Comparison of ENCODE assay signal across 18 cellular contexts in genomic region chr11:36738292-36738861, GRCh38.
"Had no signal": no experiment of that assay in that cellular context is flagged by ENCODE, and none has a peak within 500 bp of the region (broad histone marks: within the 10 kb centered on the region; RNA-seq: fewer than 3 reads in every experiment).

No MANE protein-coding gene starts in this region.

- H3K27ac ChIP-seq: breast epithelium, lower lobe of right lung, pancreas, tibial artery, uterus, WERI-Rb-1 had no signal

- DNase-seq: activated CD4-positive, alpha-beta T cell treated with anti-CD3 and anti-CD28 coated beads for 4 hours; activated CD8-positive, alpha-beta memory T cell treated with anti-CD3 and anti-CD28 coated beads, Interleukin-2, amount 50 U/mL, for 4 hours; activated CD8-positive, alpha-beta T cell treated with anti-CD3 and anti-CD28 coated beads for 36 hours; activated naive CD4-positive, alpha-beta T cell; activated T-cell treated with anti-CD3 and anti-CD28 coated beads, Interleukin-2, amount 50 U/mL, for 72 hours; aorta; endodermal cell; erythroblast; immature natural killer cell; left cardiac atrium; lower lobe of right lung; naive B cell; pancreas; stimulated activated CD4-positive, alpha-beta T cell treated with anti-CD3 and anti-CD28 coated beads, Interleukin-15, amount 100 ng/mL, for 24 hours; tibial artery; uterus; WERI-Rb-1 had no signal

- ATAC-seq: activated CD8-positive, alpha-beta T cell treated with anti-CD3 and anti-CD28 coated beads for 36 hours; activated T-cell treated with anti-CD3 and anti-CD28 coated beads, Interleukin-2, amount 50 U/mL, for 72 hours; left cardiac atrium; lower lobe of right lung; pancreas had no signal

- FAIRE-seq: pancreas had no signal
